Comparison of ENCODE assay signal across 15 cellular contexts in genomic region chr16:57196753-57197152, GRCh38. TPM values are rescaled to one million over a fixed set of nuclear protein-coding genes. Genes with fewer than 3 reads are reported as not detected.
DNase-seq lines count a peak whose midpoint lies in the region; ATAC-seq and TF ChIP-seq lines count a peak whose summit lies in the region.
"Had no signal": no experiment of that assay in that cellular context is flagged by ENCODE, and none has a peak within 500 bp of the region (broad histone marks: within the 10 kb centered on the region; RNA-seq: fewer than 3 reads in every experiment).

No MANE protein-coding gene starts in this region.

- no TSS peak for BruUV-seq in Panc1 (replicated peaks; lab: Mats Ljungman, UMichigan)

- peaks cover 0 to 12% (median 6%) of the 10 kb centered on the region in 5 experiments for H3K9me3 Mint-ChIP-seq in brain
- no peaks in the 10 kb centered on the region for H3K9me3 Mint-ChIP-seq in endothelial cell (ENCODE audit: unreplicated experiment)

- peaks cover 70% of the 10 kb centered on the region for H3K36me3 Mint-ChIP-seq in brain
- H3K36me3 Mint-ChIP-seq in endothelial cell (ENCODE audit: low read depth, unreplicated experiment), result peaks cover 4% of the 10 kb centered on the region

- no peak overlapping the region for H3K23ac ChIP-seq in mesenchymal stem cell (ENCODE audit: low read length in 2 of 2)

- H3K14ac ChIP-seq in mesenchymal stem cell (ENCODE audit: low read length in 2 of 2), result no peak overlapping the region

- no peak overlapping the region for H2BK15ac ChIP-seq in mesenchymal stem cell (ENCODE audit: low read depth, poor library complexity, severe bottlenecking)

- no peak for ATAC-seq in Panc1

- POLR2A ChIA-PET in Panc1 (lab: Charles Lee), result no interaction called here

- no peak overlapping the region for H2BK5ac ChIP-seq in mesenchymal stem cell (ENCODE audit: low read depth, low read length, poor library complexity, severe bottlenecking)

- no peak overlapping the region for H4K8ac ChIP-seq in mesenchymal stem cell (ENCODE audit: low read length)

- H3K9me3 ChIP-seq in Panc1 (ENCODE audit: control insufficient read depth, insufficient read depth, low read depth, low read length) (no peaks in the 10 kb centered on the region), mesenchymal stem cell (ENCODE audit: control insufficient read depth, low read length) (no peaks in the 10 kb centered on the region)

- H3K27ac Mint-ChIP-seq in brain (peak overlapping the region in 4 of 5 experiments; percentile 59 to 86 (median 80)), endothelial cell (ENCODE audit: unreplicated experiment) (no peak overlapping the region)

- peaks cover 48% of the 10 kb centered on the region for H3K4me1 Mint-ChIP-seq in brain
- peaks cover 13% of the 10 kb centered on the region for H3K4me1 Mint-ChIP-seq in endothelial cell (ENCODE audit: unreplicated experiment)

- 65% methylated on average over 2 of the region's 3 CpGs for WGBS in mesenchymal stem cell

- intact Hi-C loops in Panc1 (cut with micrococcal nuclease; ENCODE audit: unreplicated experiment), result no loop called here
- intact Hi-C loops in posterior cingulate gyrus (cut with DNase I), result no loop called here

- H3K27ac ChIP-seq in Panc1 (ENCODE audit: low read length), result peak overlapping the region; percentile 34; the same call in 1 of the 2 replicates
- no peak overlapping the region for H3K27ac ChIP-seq in mesenchymal stem cell (ENCODE audit: low read length, poor library complexity, severe bottlenecking)
- H3K27ac ChIP-seq: C4-2B, PC-9 had no signal

- TF ChIP-seq CTCF in Panc1 (IDR thresholded peaks at IDR 0.05) (no peak), brain (conservative IDR thresholded peaks at IDR 0.05) (no peak), endothelial cell (IDR thresholded peaks at IDR 0.05; ENCODE audit: unreplicated experiment) (no peak)

- H3K36me3 ChIP-seq in Panc1 (ENCODE audit: control insufficient read depth, insufficient read depth, low read length) (no peaks in the 10 kb centered on the region), mesenchymal stem cell (ENCODE audit: control insufficient read depth in 1 of 2, insufficient read depth in 2 of 2, low read depth in 1 of 2, low read length in 2 of 2) (peaks cover 2 to 4% of the 10 kb centered on the region in 2 experiments)

- H3K18ac ChIP-seq in mesenchymal stem cell (ENCODE audit: low read depth in 1 of 2, low read length in 2 of 2), result no peak overlapping the region

- H4K91ac ChIP-seq in mesenchymal stem cell (ENCODE audit: low read length), result no peak overlapping the region

- H3K79me1 ChIP-seq in mesenchymal stem cell (replicated peaks; ENCODE audit: low read length, poor library complexity, severe bottlenecking), result peaks cover 2% of the 10 kb centered on the region

- H3K4me3 ChIP-seq in Panc1 (ENCODE audit: low read depth in 2 of 2, low read length in 2 of 2) (no peak overlapping the region), mesenchymal stem cell (ENCODE audit: insufficient read depth in 1 of 2, low read depth in 1 of 2, low read length in 2 of 2) (no peak overlapping the region)
- H3K4me3 ChIP-seq: PC-9 had no signal

- no peak overlapping the region for H2BK12ac ChIP-seq in mesenchymal stem cell (ENCODE audit: low read length in 2 of 2)

- H3K4me2 ChIP-seq in mesenchymal stem cell (ENCODE audit: low read length, poor library complexity, severe bottlenecking), result no peak overlapping the region
- H3K4me2 ChIP-seq: PC-9 had no signal

- CTCF ChIA-PET in Panc1 (lab: Charles Lee), result interaction anchor here (0.7 kb wide), 1 partner anchor 18 kb away, joined by 3 read pairs; no protein-coding TSS in a partner anchor

- H2BK120ac ChIP-seq in mesenchymal stem cell (ENCODE audit: low read depth, low read length), result no peak overlapping the region

- in situ Hi-C loops in Panc1 (cut with HindIII; ENCODE audit: low pct_unique_long_range_greater_than_20kb, low sequenced_read_pairs), result no loop called here

- peak overlapping the region; percentile 44 for H3K9ac ChIP-seq in mesenchymal stem cell (ENCODE audit: low read length)

- no peak for DNase-seq in Panc1 (ENCODE audit: low read depth, low spot score)
- no peak for DNase-seq in mesenchymal stem cell
- DNase-seq in DMS 273 (lab: John Stamatoyannopoulos, UW; ENCODE audit: unreplicated experiment), result no peak
- DNase-seq in posterior cingulate gyrus, result no peak
- no peak for DNase-seq in endothelial cell (ENCODE audit: low spot score)
- DNase-seq in DMS 273 treated with DMSO at 0.1 percent for 48 hours (lab: John Stamatoyannopoulos, UW), result no peak
- DNase-seq: DMS53, H9, NCI-H1436, NCI-H226, NCI-H526 treated with DMSO at 0.1 percent for 48 hours, PC-9, SHP77 had no signal

- H3K4me1 ChIP-seq in Panc1 (ENCODE audit: control insufficient read depth, insufficient read depth, low read length) (peaks cover 30% of the 10 kb centered on the region), mesenchymal stem cell (ENCODE audit: control insufficient read depth, insufficient read depth, low read depth, low read length) (peaks cover 11% of the 10 kb centered on the region)

- peak overlapping the region; percentile 89 for H2AK5ac ChIP-seq in mesenchymal stem cell (ENCODE audit: low read length, severe bottlenecking)

- peak overlapping the region in 1 of 5 experiments; percentile 64 for H3K4me3 Mint-ChIP-seq in brain
- H3K4me3 Mint-ChIP-seq in endothelial cell (ENCODE audit: unreplicated experiment), result no peak overlapping the region

- H3K27me3 Mint-ChIP-seq in brain (no peaks in the 10 kb centered on the region), endothelial cell (ENCODE audit: unreplicated experiment) (no peaks in the 10 kb centered on the region)

- no peak overlapping the region for H2AFZ ChIP-seq in mesenchymal stem cell (ENCODE audit: low read depth, low read length)
- H2AFZ ChIP-seq: PC-9 had no signal

- H3K4ac ChIP-seq in mesenchymal stem cell (ENCODE audit: low read depth in 1 of 2, low read length in 2 of 2), result no peak overlapping the region

- H3K27me3 ChIP-seq in Panc1 (ENCODE audit: control insufficient read depth, insufficient read depth, low read length), result no peaks in the 10 kb centered on the region
- H3K27me3 ChIP-seq in mesenchymal stem cell (ENCODE audit: control insufficient read depth in 1 of 2, insufficient read depth in 1 of 2, low read length in 2 of 2), result no peaks in the 10 kb centered on the region

RNA-seq across cellular contexts. Expression of gene RSPRY1, which starts 10.6 kb away (rescaled TPM):
- total RNA-seq in Panc1 (2021; ENCODE audit: unreplicated experiment) (29.4 TPM), endothelial cell (ENCODE audit: unreplicated experiment) (63.0 TPM)
- 16.2 TPM for polyA plus RNA-seq in Panc1 (2012; ENCODE audit: insufficient read length)
- 22.6 TPM for polyA plus RNA-seq in brain (ENCODE audit: insufficient read depth, low read depth, low replicate concordance)
- 55.6 TPM for polyA plus RNA-seq in mesenchymal stem cell (2013, experiment 1 of 2)
- 53.4 TPM for polyA plus RNA-seq in mesenchymal stem cell (2013, experiment 2 of 2)

RNA-seq across cellular contexts. Expression of gene PSME3IP1, which starts 10.9 kb away (rescaled TPM):
- 67.6 TPM for total RNA-seq in Panc1 (2021; ENCODE audit: unreplicated experiment)
- 39.9 TPM for polyA plus RNA-seq in Panc1 (2012; ENCODE audit: insufficient read length)
- polyA plus RNA-seq in brain (ENCODE audit: insufficient read depth, low read depth, low replicate concordance), result 208 TPM
- polyA plus RNA-seq in mesenchymal stem cell (2013, experiment 1 of 2), result 72.7 TPM
- polyA plus RNA-seq in mesenchymal stem cell (2013, experiment 2 of 2), result 70.2 TPM
- 84.8 TPM for total RNA-seq in endothelial cell (ENCODE audit: unreplicated experiment)

RNA-seq across cellular contexts. Expression of gene ARL2BP, which starts 48.3 kb away (rescaled TPM):
- total RNA-seq in Panc1 (2021; ENCODE audit: unreplicated experiment), result 47.7 TPM
- 45.3 TPM for polyA plus RNA-seq in Panc1 (2012; ENCODE audit: insufficient read length)
- polyA plus RNA-seq in brain (ENCODE audit: insufficient read depth, low read depth, low replicate concordance), result 62.5 TPM
- 81.6 TPM for polyA plus RNA-seq in mesenchymal stem cell (2013, experiment 1 of 2)
- polyA plus RNA-seq in mesenchymal stem cell (2013, experiment 2 of 2), result 83.7 TPM
- total RNA-seq in endothelial cell (ENCODE audit: unreplicated experiment), result 46.7 TPM
